ENCODE assay signal across 8 cellular contexts in genomic region chr10:128211064-128211504, GRCh38.
DNase-seq lines count a peak whose midpoint lies in the region; ATAC-seq and TF ChIP-seq lines count a peak whose summit lies in the region.

No MANE protein-coding gene starts in this region.

- intact Hi-C loops in activated T-helper 1 cell treated with anti-CD3 and anti-CD28 coated beads, Interleukin-12 subunit alpha, Interleukin-12 subunit beta, Interleukin-2, Interleukin-4 antibody, amounts not matched to agents 30 ng/mL and 10 ng/mL and 1 ng/mL, durations not matched to agents 14 hours and 24 hours and 36 hours (cut with micrococcal nuclease) = no loop called here
- intact Hi-C loops in testis (cut with DNase I; ENCODE audit: low total_unique reads) = no loop called here

- H3K27me3 ChIP-seq in testis = no peaks in the 10 kb centered on the region

- H3K9me3 ChIP-seq in testis = no peaks in the 10 kb centered on the region

- H3K36me3 ChIP-seq in testis (ENCODE audit: low read depth, missing control alignments) = no peaks in the 10 kb centered on the region

- H3K9me3 Mint-ChIP-seq in activated T-cell treated with anti-CD3 and anti-CD28 coated beads, Interleukin-2, amount 50 U/mL, for 24 hours = no peaks in the 10 kb centered on the region
- no peaks in the 10 kb centered on the region for H3K9me3 Mint-ChIP-seq in activated T-helper 1 cell treated with anti-CD3 and anti-CD28 coated beads, Interleukin-12 subunit alpha, Interleukin-12 subunit beta, Interleukin-2, Interleukin-4 antibody, amounts not matched to agents 30 ng/mL and 10 ng/mL and 1 ng/mL, durations not matched to agents 14 hours and 24 hours and 36 hours
- H3K9me3 Mint-ChIP-seq in immature natural killer cell = no peaks in the 10 kb centered on the region

- no peaks in the 10 kb centered on the region for H3K36me3 Mint-ChIP-seq in activated T-cell treated with anti-CD3 and anti-CD28 coated beads, Interleukin-2, amount 50 U/mL, for 24 hours (ENCODE audit: low read depth)
- H3K36me3 Mint-ChIP-seq in activated T-helper 1 cell treated with anti-CD3 and anti-CD28 coated beads, Interleukin-12 subunit alpha, Interleukin-12 subunit beta, Interleukin-2, Interleukin-4 antibody, amounts not matched to agents 30 ng/mL and 10 ng/mL and 1 ng/mL, durations not matched to agents 14 hours and 24 hours and 36 hours (ENCODE audit: low read depth) = peaks cover 2% of the 10 kb centered on the region
- H3K36me3 Mint-ChIP-seq in immature natural killer cell = no peaks in the 10 kb centered on the region

- TF ChIP-seq POLR2A in testis (IDR thresholded peaks at IDR 0.05) = no peak

- H3K27me3 Mint-ChIP-seq in activated T-cell treated with anti-CD3 and anti-CD28 coated beads, Interleukin-2, amount 50 U/mL, for 24 hours = no peaks in the 10 kb centered on the region
- peaks cover 13% of the 10 kb centered on the region for H3K27me3 Mint-ChIP-seq in activated T-helper 1 cell treated with anti-CD3 and anti-CD28 coated beads, Interleukin-12 subunit alpha, Interleukin-12 subunit beta, Interleukin-2, Interleukin-4 antibody, amounts not matched to agents 30 ng/mL and 10 ng/mL and 1 ng/mL, durations not matched to agents 14 hours and 24 hours and 36 hours (ENCODE audit: insufficient read depth)
- H3K27me3 Mint-ChIP-seq in immature natural killer cell (ENCODE audit: low read depth in 3 of 3) = peaks cover 0 to 13% (median 2%) of the 10 kb centered on the region in 3 donors

- peak overlapping the region; percentile 63 for H3K4me3 Mint-ChIP-seq in activated T-cell treated with anti-CD3 and anti-CD28 coated beads, Interleukin-2, amount 50 U/mL, for 24 hours
- peak overlapping the region; percentile 86 for H3K4me3 Mint-ChIP-seq in activated T-helper 1 cell treated with anti-CD3 and anti-CD28 coated beads, Interleukin-12 subunit alpha, Interleukin-12 subunit beta, Interleukin-2, Interleukin-4 antibody, amounts not matched to agents 30 ng/mL and 10 ng/mL and 1 ng/mL, durations not matched to agents 14 hours and 24 hours and 36 hours
- peak overlapping the region; percentile 84 to 92 (median 88) for H3K4me3 Mint-ChIP-seq in immature natural killer cell

- H3K27ac Mint-ChIP-seq in activated T-cell treated with anti-CD3 and anti-CD28 coated beads, Interleukin-2, amount 50 U/mL, for 24 hours = no peak overlapping the region
- H3K27ac Mint-ChIP-seq in activated T-helper 1 cell treated with anti-CD3 and anti-CD28 coated beads, Interleukin-12 subunit alpha, Interleukin-12 subunit beta, Interleukin-2, Interleukin-4 antibody, amounts not matched to agents 30 ng/mL and 10 ng/mL and 1 ng/mL, durations not matched to agents 14 hours and 24 hours and 36 hours = no peak overlapping the region
- H3K27ac Mint-ChIP-seq in immature natural killer cell = peak overlapping the region in 1 of 6 donors; percentile 90

- H3K4me1 Mint-ChIP-seq in activated T-cell treated with anti-CD3 and anti-CD28 coated beads, Interleukin-2, amount 50 U/mL, for 24 hours (ENCODE audit: low read depth) = peaks cover 14% of the 10 kb centered on the region
- peaks cover 11% of the 10 kb centered on the region for H3K4me1 Mint-ChIP-seq in activated T-helper 1 cell treated with anti-CD3 and anti-CD28 coated beads, Interleukin-12 subunit alpha, Interleukin-12 subunit beta, Interleukin-2, Interleukin-4 antibody, amounts not matched to agents 30 ng/mL and 10 ng/mL and 1 ng/mL, durations not matched to agents 14 hours and 24 hours and 36 hours (ENCODE audit: low read depth)
- H3K4me1 Mint-ChIP-seq in immature natural killer cell = peaks cover 11 to 19% of the 10 kb centered on the region in 2 donors

- no peak for TF ChIP-seq CTCF in testis (IDR thresholded peaks at IDR 0.05)

- 57% methylated on average over 25 of the region's 25 CpGs; no CpG with 5 or more reads in 1 of the 2 donors for WGBS in testis, 2 donors

- peak overlapping the region; percentile 66 to 74 for H3K4me3 ChIP-seq in testis

- ATAC-seq in HG02678 (IDR thresholded peaks at IDR 0.05; ENCODE audit: unreplicated experiment) = no peak

- H3K4me1 ChIP-seq in testis = peaks cover 8% of the 10 kb centered on the region

- DNase-seq in activated T-cell treated with anti-CD3 and anti-CD28 coated beads, Interleukin-2, amount 50 U/mL, for 24 hours = no peak
- DNase-seq in activated T-cell treated with anti-CD3 and anti-CD28 coated beads for 4 hours = no peak
- DNase-seq in activated T-helper 1 cell treated with anti-CD3 and anti-CD28 coated beads, Interleukin-12 subunit alpha, Interleukin-12 subunit beta, Interleukin-2, Interleukin-4 antibody, amounts not matched to agents 30 ng/mL and 10 ng/mL and 1 ng/mL, durations not matched to agents 14 hours and 24 hours and 36 hours (ENCODE audit: low spot score) = no peak
- DNase-seq in immature natural killer cell = peak in 1 of 3 donors; percentile 14
- no peak for DNase-seq in testis
- no peak for DNase-seq in SW 1271 (lab: John Stamatoyannopoulos, UW)
- no peak for DNase-seq in NCI-H1105 (lab: John Stamatoyannopoulos, UW)

- no peak overlapping the region for H3K27ac ChIP-seq in testis
